In the genomic region with DNA sequence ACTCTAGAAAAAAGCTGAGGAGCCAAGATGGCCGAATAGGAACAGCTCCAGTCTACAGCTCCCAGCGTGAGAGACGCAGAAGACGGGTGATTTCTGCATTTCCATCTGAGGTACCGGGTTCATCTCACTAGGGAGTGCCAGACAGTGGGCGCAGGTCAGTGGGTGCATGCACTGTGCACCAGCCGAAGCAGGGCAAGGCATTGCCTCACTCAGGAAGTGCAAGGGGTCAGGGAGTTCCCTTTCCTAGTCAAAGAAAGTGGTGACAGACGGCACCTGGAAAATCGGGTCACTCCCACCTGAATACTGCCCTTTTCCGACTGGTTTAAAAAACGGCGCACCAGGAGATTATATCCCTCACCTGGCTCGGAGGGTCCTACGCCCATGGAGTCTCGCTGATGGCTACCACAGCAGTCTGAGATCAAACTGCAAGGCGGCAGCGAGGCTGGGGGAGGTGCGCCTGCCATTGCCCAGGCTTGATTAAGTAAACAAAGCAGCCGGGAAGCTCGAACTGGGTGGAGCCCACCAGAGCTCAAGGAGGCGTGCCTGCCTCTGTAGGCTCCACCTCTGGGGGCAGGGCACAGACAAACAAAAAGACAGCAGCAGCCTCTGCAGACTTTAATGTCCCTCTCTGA, we compare ENCODE assay signal across 8 cellular contexts.
DNase-seq lines count a peak whose midpoint lies in the region; ATAC-seq and TF ChIP-seq lines count a peak whose summit lies in the region.
"Not testable (repeated sequence)": the region's sequence is repeated elsewhere in the genome, so short reads cannot be mapped to it uniquely, and the experiment has no call there.

No MANE protein-coding gene starts in this region.

- not testable (repeated sequence) for H2BK5ac ChIP-seq in H9 (ENCODE audit: insufficient read length, low read length)

- H3K14ac ChIP-seq in H9 (ENCODE audit: insufficient read depth, low read length), result not testable (repeated sequence)

- POLR2A ChIA-PET in Panc1 (lab: Charles Lee), result not testable (repeated sequence)
- POLR2A ChIA-PET in MCF 10A (lab: Yijun Ruan, JAX), result interaction anchor here (1.1 kb wide), 1 partner anchor 420 kb away, joined by 3 read pairs; a partner anchor contains a TSS

- H3K36me3 Mint-ChIP-seq in H9 (ENCODE audit: insufficient read depth in 1 of 3, low read depth in 3 of 3), result peaks cover 8 to 17% (median 9%) of the 10 kb centered on the region in 3 experiments; a peak in 6 of 7 replicates
- not testable (repeated sequence) for H3K36me3 Mint-ChIP-seq in MCF 10A (ENCODE audit: insufficient read depth, unreplicated experiment); type B pancreatic cell

- peaks cover 4 to 17% (median 10%) of the 10 kb centered on the region in 10 experiments; a peak in 12 of 20 replicates for H3K4me1 ChIP-seq in BLaER1 treated with 17β-estradiol and CSF1 and Interleukin-3, amounts not matched to agents 10 nM and 100 nM
- H3K4me1 ChIP-seq in H9 (ENCODE audit: insufficient read depth, low read length); MM.1S (ENCODE audit: low read length); Panc1 (ENCODE audit: control insufficient read depth, insufficient read depth, low read length); right lobe of liver: not testable (repeated sequence)

- H3K23ac ChIP-seq in H9 (ENCODE audit: insufficient read length, low read depth, low read length), result not testable (repeated sequence)

- not testable (repeated sequence) for H4K20me1 ChIP-seq in BLaER1 treated with 17β-estradiol and CSF1 and Interleukin-3, amounts not matched to agents 10 nM and 100 nM; H9 (ENCODE audit: control insufficient read depth, insufficient read depth, insufficient read length); MM.1S (ENCODE audit: insufficient read depth, low read length)

- H4K8ac ChIP-seq in H9 (replicated peaks; ENCODE audit: insufficient read length, low read depth, low read length), result not testable (repeated sequence)

- TF ChIP-seq POLR2A in right lobe of liver (IDR thresholded peaks at IDR 0.05), result not testable (repeated sequence)

- not testable (repeated sequence) for H3K4me3 Mint-ChIP-seq in H9, type B pancreatic cell
- peak overlapping the region; percentile 58 for H3K4me3 Mint-ChIP-seq in MCF 10A (ENCODE audit: unreplicated experiment)

- not testable (repeated sequence) for H3F3A ChIP-seq in MM.1S (ENCODE audit: insufficient read depth, low read length)

- H2BK120ac ChIP-seq in H9 (ENCODE audit: low read depth, low read length, poor library complexity, severe bottlenecking), result not testable (repeated sequence)

- not testable (repeated sequence) for H2BK15ac ChIP-seq in H9 (ENCODE audit: low read depth, low read length)

- not testable (repeated sequence) for H3T11ph ChIP-seq in H9 (ENCODE audit: low read length)

- peak overlapping the region in 7 of 11 experiments; percentile 30 to 69 (median 55); a peak in 13 of 22 replicates for H3K27ac ChIP-seq in BLaER1 treated with 17β-estradiol and CSF1 and Interleukin-3, amounts not matched to agents 10 nM and 100 nM
- not testable (repeated sequence) for H3K27ac ChIP-seq in H9 (ENCODE audit: insufficient read length, low read depth, low read length); MM.1S (ENCODE audit: low read length); Panc1 (ENCODE audit: low read length); right lobe of liver

- not testable (repeated sequence) for H3K27me3 ChIP-seq in BLaER1 treated with 17β-estradiol and CSF1 and Interleukin-3, amounts not matched to agents 10 nM and 100 nM; H9 (ENCODE audit: insufficient read depth, low read length); MM.1S (replicated peaks; ENCODE audit: insufficient read depth, low read length); Panc1 (ENCODE audit: control insufficient read depth, insufficient read depth, low read length); right lobe of liver

- peaks cover 15 to 18% of the 10 kb centered on the region in 2 experiments for H3K9me3 Mint-ChIP-seq in H9
- not testable (repeated sequence) for H3K9me3 Mint-ChIP-seq in MCF 10A (ENCODE audit: unreplicated experiment); type B pancreatic cell

- not testable (repeated sequence) for BruUV-seq in Panc1 (replicated peaks; lab: Mats Ljungman, UMichigan); MCF 10A (replicated peaks; lab: Mats Ljungman, UMichigan)

- H3K56ac ChIP-seq in H9 (ENCODE audit: insufficient read length, low read depth, low read length), result not testable (repeated sequence)

- WGBS in H9 (ENCODE audit: extremely low coverage, insufficient read length, low lambda C conversion rate), result no CpG with 5 or more reads among the region's 21 CpGs
- 13% methylated on average over 6 of the region's 21 CpGs for WGBS in right lobe of liver (ENCODE audit: insufficient coverage, low coverage, low lambda C conversion rate, missing lambda C conversion rate)

- H2AK5ac ChIP-seq in H9 (ENCODE audit: insufficient read length, low read length), result not testable (repeated sequence)

- not testable (repeated sequence) for H3K9me3 ChIP-seq in BLaER1 treated with 17β-estradiol and CSF1 and Interleukin-3, amounts not matched to agents 10 nM and 100 nM (replicated peaks in 1 of 11); H9 (ENCODE audit: control insufficient read depth, low read depth, low read length); MM.1S (replicated peaks; ENCODE audit: insufficient read depth, low read length); Panc1 (ENCODE audit: control insufficient read depth, insufficient read depth, low read depth, low read length); right lobe of liver

- not testable (repeated sequence) for H3K18ac ChIP-seq in H9 (ENCODE audit: insufficient read length, low read depth, low read length)

- H2AFZ ChIP-seq in H9 (ENCODE audit: low read length); MM.1S (ENCODE audit: low read length): not testable (repeated sequence)

- not testable (repeated sequence) for ATAC-seq in Panc1, right lobe of liver

- peak overlapping the region in 1 of 10 experiments; percentile 35; a peak in 3 of 20 replicates for H3K4me3 ChIP-seq in BLaER1 treated with 17β-estradiol and CSF1 and Interleukin-3, amounts not matched to agents 10 nM and 100 nM
- not testable (repeated sequence) for H3K4me3 ChIP-seq in MM.1S (ENCODE audit: low read length)
- peak overlapping the region; percentile 22 to 29; a peak in 2 of 4 replicates for H3K4me3 ChIP-seq in Panc1 (ENCODE audit: low read depth in 2 of 2, low read length in 2 of 2)
- peak overlapping the region in 1 of 3 donors; percentile 19 for H3K4me3 ChIP-seq in right lobe of liver

- H3K9me2 ChIP-seq in MM.1S (replicated peaks; ENCODE audit: insufficient read depth, low read length), result not testable (repeated sequence)

- H3K79me2 ChIP-seq in H9 (ENCODE audit: insufficient read depth, low read length); MM.1S (ENCODE audit: low read length): not testable (repeated sequence)

- not testable (repeated sequence) for H3K4ac ChIP-seq in H9 (ENCODE audit: low read depth, low read length)

- CTCF ChIA-PET in Panc1 (lab: Charles Lee), result not testable (repeated sequence)
- CTCF ChIA-PET in MCF 10A (lab: Yijun Ruan, JAX), result interaction anchor here (0.6 to 0.7 kb wide), 2 partner anchors 34 to 705 kb away, joined by 3 read pairs; no protein-coding TSS in a partner anchor

- peak overlapping the region; percentile 36 to 68 (median 49); a peak in 21 of 22 replicates for H3K4me2 ChIP-seq in BLaER1 treated with 17β-estradiol and CSF1 and Interleukin-3, amounts not matched to agents 10 nM and 100 nM
- H3K4me2 ChIP-seq in H9 (ENCODE audit: insufficient read depth, insufficient read length, low read length); MM.1S (ENCODE audit: low read depth, low read length): not testable (repeated sequence)

- H3K9ac ChIP-seq in BLaER1 treated with 17β-estradiol and CSF1 and Interleukin-3, amounts not matched to agents 10 nM and 100 nM, result peak overlapping the region in 3 of 11 experiments; percentile 34 to 58 (median 49); a peak in 5 of 22 replicates
- H3K9ac ChIP-seq in H9 (ENCODE audit: extremely low read depth, insufficient read length, low read length); MM.1S (ENCODE audit: low read length): not testable (repeated sequence)

- H3K79me1 ChIP-seq in H9 (ENCODE audit: insufficient read depth, low read depth, low read length, poor library complexity, severe bottlenecking), result not testable (repeated sequence)

- TF ChIP-seq CTCF in H9 (conservative IDR thresholded peaks at IDR 0.05); MM.1S (IDR thresholded peaks at IDR 0.05; ENCODE audit: low read length); Panc1 (IDR thresholded peaks at IDR 0.05); MCF 10A (IDR thresholded peaks at IDR 0.05; ENCODE audit: unreplicated experiment); right lobe of liver (IDR thresholded peaks at IDR 0.05); type B pancreatic cell (conservative IDR thresholded peaks at IDR 0.05): not testable (repeated sequence)

- DNase-seq in H9 (peak; percentile 54), MM.1S (peak; percentile 29), NCI-H345 (lab: John Stamatoyannopoulos, UW) (peak; percentile 25), MCF 10A (ENCODE audit: unreplicated experiment) (peak; percentile 39), right lobe of liver (peak; percentile 38 to 78 (median 78)), type B pancreatic cell (ENCODE audit: extremely low spot score, unreplicated experiment) (peak; percentile 40)
- DNase-seq in Panc1 (ENCODE audit: low read depth, low spot score), result not testable (repeated sequence)

- not testable (repeated sequence) for H4K5ac ChIP-seq in H9 (ENCODE audit: insufficient read length, low read depth, low read length)

- H4K91ac ChIP-seq in H9 (ENCODE audit: insufficient read length, low read depth, low read length), result not testable (repeated sequence)

- not testable (repeated sequence) for H2BK12ac ChIP-seq in H9 (ENCODE audit: insufficient read length, low read depth, low read length)

- in situ Hi-C loops in Panc1 (cut with HindIII; ENCODE audit: low pct_unique_long_range_greater_than_20kb, low sequenced_read_pairs), result not testable (repeated sequence)

- H3K27me3 Mint-ChIP-seq in H9 (ENCODE audit: low read depth); MCF 10A (ENCODE audit: insufficient read depth, unreplicated experiment): not testable (repeated sequence)
- peaks cover 16% of the 10 kb centered on the region for H3K27me3 Mint-ChIP-seq in type B pancreatic cell

- H2BK20ac ChIP-seq in H9 (ENCODE audit: low read depth, low read length, poor library complexity, severe bottlenecking), result not testable (repeated sequence)

- not testable (repeated sequence) for H3K23me2 ChIP-seq in H9 (ENCODE audit: insufficient read length, low read depth, low read length, poor library complexity, severe bottlenecking)

- not testable (repeated sequence) for H3K4me1 Mint-ChIP-seq in H9; type B pancreatic cell (ENCODE audit: unreplicated experiment)
- H3K4me1 Mint-ChIP-seq in MCF 10A (ENCODE audit: insufficient read depth, unreplicated experiment), result peaks cover 28% of the 10 kb centered on the region

- not testable (repeated sequence) for H3K36me3 ChIP-seq in BLaER1 treated with 17β-estradiol and CSF1 and Interleukin-3, amounts not matched to agents 10 nM and 100 nM; MM.1S (replicated peaks; ENCODE audit: insufficient read depth, low read length); Panc1 (ENCODE audit: control insufficient read depth, insufficient read depth, low read length); right lobe of liver

- not testable (repeated sequence) for H3K27ac Mint-ChIP-seq in H9, type B pancreatic cell
- H3K27ac Mint-ChIP-seq in MCF 10A (ENCODE audit: low read depth, unreplicated experiment), result peak overlapping the region; percentile 60

- intact Hi-C loops in Panc1 (cut with micrococcal nuclease; ENCODE audit: unreplicated experiment); right lobe of liver (cut with DNase I): not testable (repeated sequence)
- intact Hi-C loops in MCF 10A (cut with micrococcal nuclease), result loop anchor here (5.0 kb wide), 1 partner anchor 32 kb away; no protein-coding TSS in a partner anchor
